Comparison of ENCODE assay signal across 7 cellular contexts in genomic region chr1:214637722-214638473, GRCh38. TPM values are rescaled to one million over a fixed set of nuclear protein-coding genes. Genes with fewer than 3 reads are reported as not detected.
A peak's percentile ranks its signal among the peaks of the same experiment; 100 is the strongest.
DNase-seq lines count a peak whose midpoint lies in the region; ATAC-seq and TF ChIP-seq lines count a peak whose summit lies in the region.

No MANE protein-coding gene starts in this region.

- TF ChIP-seq POLR2A in esophagus muscularis mucosa (IDR thresholded peaks at IDR 0.05; ENCODE audit: low read depth), result no peak

- peak overlapping the region; percentile 74 for H3K27ac Mint-ChIP-seq in T-helper 1 cell treated with Interleukin-12 subunit alpha and Interleukin-12 subunit beta and Interleukin-4 antibody, amounts not matched to agents 30 μg/mL and 1 μg/mL, for 36 hours

- TF ChIP-seq EP300 in esophagus muscularis mucosa (IDR thresholded peaks at IDR 0.05), result no peak

- ATAC-seq in GM18502 (IDR thresholded peaks at IDR 0.05; ENCODE audit: poor library complexity, unreplicated experiment) (peak; percentile 85), HG03432 (IDR thresholded peaks at IDR 0.05; ENCODE audit: unreplicated experiment) (peak; percentile 75)

- in situ Hi-C loops in Caki2 (cut with HindIII; ENCODE audit: low pct_unique_long_range_greater_than_20kb, low sequenced_read_pairs), result no loop called here

- H3K27ac ChIP-seq in esophagus muscularis mucosa (replicated peaks in 1 of 4), result no peak overlapping the region

- intact Hi-C loops in esophagus muscularis mucosa (cut with DNase I), result no loop called here

- no peak overlapping the region for H3K4me3 ChIP-seq in esophagus muscularis mucosa

- no peaks in the 10 kb centered on the region for H3K9me3 ChIP-seq in esophagus muscularis mucosa

- H3K9me3 Mint-ChIP-seq in T-helper 1 cell treated with Interleukin-12 subunit alpha and Interleukin-12 subunit beta and Interleukin-4 antibody, amounts not matched to agents 30 μg/mL and 1 μg/mL, for 36 hours, result no peaks in the 10 kb centered on the region

- no peaks in the 10 kb centered on the region for H3K27me3 ChIP-seq in esophagus muscularis mucosa

- WGBS in esophagus muscularis mucosa, result 68% methylated on average over 6 of the region's 6 CpGs

- DNase-seq in Caki2 (ENCODE audit: low read depth) (peak; percentile 30), esophagus muscularis mucosa (ENCODE audit: extremely low spot score) (no peak), renal cortical epithelial cell (ENCODE audit: low read depth) (peak; percentile 65)
- no peak for DNase-seq in activated CD8-positive, alpha-beta memory T cell treated with anti-CD3 and anti-CD28 coated beads for 24 hours

- peaks cover 35% of the 10 kb centered on the region for H3K36me3 Mint-ChIP-seq in T-helper 1 cell treated with Interleukin-12 subunit alpha and Interleukin-12 subunit beta and Interleukin-4 antibody, amounts not matched to agents 30 μg/mL and 1 μg/mL, for 36 hours (ENCODE audit: low read depth)

- no peaks in the 10 kb centered on the region for H3K4me1 ChIP-seq in esophagus muscularis mucosa

- no peaks in the 10 kb centered on the region for H3K36me3 ChIP-seq in esophagus muscularis mucosa

- peak; percentile 30 to 64 (median 50) for TF ChIP-seq CTCF in esophagus muscularis mucosa (IDR thresholded peaks at IDR 0.05)

- H3K4me1 Mint-ChIP-seq in T-helper 1 cell treated with Interleukin-12 subunit alpha and Interleukin-12 subunit beta and Interleukin-4 antibody, amounts not matched to agents 30 μg/mL and 1 μg/mL, for 36 hours (ENCODE audit: low read depth), result peaks cover 27% of the 10 kb centered on the region

- no peaks in the 10 kb centered on the region for H3K27me3 Mint-ChIP-seq in T-helper 1 cell treated with Interleukin-12 subunit alpha and Interleukin-12 subunit beta and Interleukin-4 antibody, amounts not matched to agents 30 μg/mL and 1 μg/mL, for 36 hours (ENCODE audit: low read depth)

- peak overlapping the region; percentile 39 for H3K4me3 Mint-ChIP-seq in T-helper 1 cell treated with Interleukin-12 subunit alpha and Interleukin-12 subunit beta and Interleukin-4 antibody, amounts not matched to agents 30 μg/mL and 1 μg/mL, for 36 hours

RNA-seq across cellular contexts. Expression of gene CENPF, which starts 34.9 kb away (rescaled TPM):
- 53.9 and 71.0 TPM in 2 replicates for total RNA-seq in Caki2 (2014; rRNA removed; shearing (Covaris generic); ENCODE audit: low replicate concordance)
- total RNA-seq in esophagus muscularis mucosa, result 1 to 10 TPM in 2 of 4 donors, under 1 TPM in 2; 0.32 to 1.2 (median 0.99) TPM
- 8.7 and 21.4 TPM in 2 replicates for total RNA-seq in renal cortical epithelial cell

Comparison
In these comparisons a context has a peak if more than half of its experiments do, and no peak if none do; other contexts are left out.
1. DNase-seq: peak in Caki2 (single experiment) and renal cortical epithelial cell (single experiment); none in esophagus muscularis mucosa (single experiment) and activated CD8-positive, alpha-beta memory T cell treated with anti-CD3 and anti-CD28 coated beads for 24 hours (single experiment).